ENCODE assay signal across 8 cellular contexts in genomic region chr19:56121180-56122167, GRCh38. TPM values are rescaled to one million over a fixed set of nuclear protein-coding genes. Genes with fewer than 3 reads are reported as not detected.
DNase-seq lines count a peak whose midpoint lies in the region; ATAC-seq and TF ChIP-seq lines count a peak whose summit lies in the region.

Gene ZNF787, minus strand, starts transcription at chr19:56121295. Its CDS starts 18,078 bp downstream, at chr19:56103217.

- peak; percentile 81 for ATAC-seq in HG02588 (IDR thresholded peaks at IDR 0.05; ENCODE audit: unreplicated experiment)
- peak; percentile 91 for ATAC-seq in SK-N-SH treated with all-trans-retinoic acid at 6 μM for 48 hours
- ATAC-seq in omental fat pad (ENCODE audit: low FRiP score) = peak; percentile 95
- peak; percentile 90 for ATAC-seq in thoracic aorta (ENCODE audit: insufficient number of reproducible peaks, low FRiP score, low read depth)

- H3K27me3 ChIP-seq in GM06990 (replicated peaks; ENCODE audit: control insufficient read depth, insufficient read depth, low read length) (no peaks in the 10 kb centered on the region), thoracic aorta (replicated peaks; ENCODE audit: insufficient read depth) (no peaks in the 10 kb centered on the region)

- H3K36me3 ChIP-seq in GM06990 (ENCODE audit: control insufficient read depth, insufficient read depth, low read length) (peaks cover 2% of the 10 kb centered on the region), thoracic aorta (no peaks in the 10 kb centered on the region)

- H3K4me3 Mint-ChIP-seq in activated naive CD4-positive, alpha-beta T cell treated with anti-CD3 and anti-CD28 coated beads, Interleukin-2, amount 50 U/mL, for 24 hours = peak within 1 kb of the TSS; percentile 91

- peak within 1 kb of the TSS; percentile 94 for H3K27ac Mint-ChIP-seq in activated naive CD4-positive, alpha-beta T cell treated with anti-CD3 and anti-CD28 coated beads, Interleukin-2, amount 50 U/mL, for 24 hours

- H3K36me3 Mint-ChIP-seq in activated naive CD4-positive, alpha-beta T cell treated with anti-CD3 and anti-CD28 coated beads, Interleukin-2, amount 50 U/mL, for 24 hours = no peaks in the 10 kb centered on the region

- H3K27me3 Mint-ChIP-seq in activated naive CD4-positive, alpha-beta T cell treated with anti-CD3 and anti-CD28 coated beads, Interleukin-2, amount 50 U/mL, for 24 hours = no peaks in the 10 kb centered on the region

- DNase-seq in GM06990 (ENCODE audit: extremely low read depth, insufficient read length) (peak; percentile 99), NCI-H1092 (lab: John Stamatoyannopoulos, UW) (peak; percentile 89), globus pallidus (ENCODE audit: low spot score) (peak; percentile 99), omental fat pad (ENCODE audit: low spot score) (peak; percentile 85), thoracic aorta (ENCODE audit: low spot score) (peak; percentile 95)

- H3K4me1 Mint-ChIP-seq in activated naive CD4-positive, alpha-beta T cell treated with anti-CD3 and anti-CD28 coated beads, Interleukin-2, amount 50 U/mL, for 24 hours = peaks cover 56% of the 10 kb centered on the region

- TF ChIP-seq CTCF in GM06990 (IDR thresholded peaks at IDR 0.05; ENCODE audit: insufficient read depth, low read length, poor library complexity, severe bottlenecking) (no peak), omental fat pad (IDR thresholded peaks at IDR 0.05) (no peak), thoracic aorta (IDR thresholded peaks at IDR 0.05) (no peak)

- H3K4me1 ChIP-seq in thoracic aorta (ENCODE audit: control insufficient read depth in 1 of 2, low read depth in 2 of 2) = peaks cover 20 to 32% of the 10 kb centered on the region in 2 donors

- peak within 1 kb of the TSS; percentile 93 for H3K4me3 ChIP-seq in GM06990 (replicated peaks; ENCODE audit: low read depth, low read length)
- peak within 1 kb of the TSS; percentile 92 for H3K4me3 ChIP-seq in thoracic aorta

- no peaks in the 10 kb centered on the region for H3K9me3 ChIP-seq in thoracic aorta

- peak within 1 kb of the TSS; percentile 75 to 83 for H3K27ac ChIP-seq in thoracic aorta

- no peaks in the 10 kb centered on the region for H3K9me3 Mint-ChIP-seq in activated naive CD4-positive, alpha-beta T cell treated with anti-CD3 and anti-CD28 coated beads, Interleukin-2, amount 50 U/mL, for 24 hours

TF ChIP-seq in SK-N-SH treated with all-trans-retinoic acid at 6 μM for 48 hours, 23 proteins besides CTCF, POLR2A, EP300 and RAD21:
- TF ChIP-seq PPARA (CRISPR knock-in tag; IDR thresholded peaks at IDR 0.05; ENCODE audit: borderline replicate concordance) (no peak), PATZ1 (CRISPR knock-in tag; IDR thresholded peaks at IDR 0.05; ENCODE audit: borderline replicate concordance) (peak; percentile 98), CSDC2 (CRISPR knock-in tag; IDR thresholded peaks at IDR 0.05) (no peak)
TF ChIP-seq in SK-N-SH treated with all-trans-retinoic acid at 6 μM for 48 hours: peak in this region for 1.

RNA-seq across cellular contexts. Expression of gene ZNF787, which starts in this region (rescaled TPM):
- total RNA-seq in omental fat pad = 10 to 100 TPM; 10.9 to 18.6 (median 12.0) TPM
- 10 to 100 TPM; 13.4 to 18.7 TPM for total RNA-seq in thoracic aorta

Comparison
In these comparisons a context has a peak if more than half of its experiments do, and no peak if none do; other contexts are left out.
1. Peak in every context shown above with its lines: DNase-seq, ATAC-seq, H3K4me3 ChIP-seq and H3K27ac ChIP-seq.